Comparison of ENCODE assay signal across 1 cellular context in genomic region chr6:44223471-44224153, GRCh38.
TF ChIP-seq lines count a peak whose summit lies in the region.

TSS of gene SLC29A1 (plus strand) at chr6:44223595. CDS start at chr6:44227314, 3,719 bp downstream.

TF ChIP-seq in WTC11, 78 proteins besides CTCF, POLR2A, EP300 and RAD21 (continued from another document):
- TF ChIP-seq PRDM15 (CRISPR knock-in tag; IDR thresholded peaks at IDR 0.05) (no peak), IRF2 (CRISPR knock-in tag; IDR thresholded peaks at IDR 0.05; ENCODE audit: borderline replicate concordance, low read depth) (no peak), ZNF121 (CRISPR knock-in tag; IDR thresholded peaks at IDR 0.05) (no peak), ATF6 (CRISPR knock-in tag; IDR thresholded peaks at IDR 0.05) (no peak), ZNF232 (CRISPR knock-in tag; IDR thresholded peaks at IDR 0.05) (peak; percentile 54; the same call in 1 of the 2 replicates), FOXP4 (CRISPR knock-in tag; IDR thresholded peaks at IDR 0.05) (peak; percentile 71; the same call in 1 of the 2 replicates), CREB1 (CRISPR knock-in tag; IDR thresholded peaks at IDR 0.05) (no peak), ATF1 (CRISPR knock-in tag; IDR thresholded peaks at IDR 0.05) (no peak), RORB (CRISPR knock-in tag; IDR thresholded peaks at IDR 0.05) (no peak), ARID4B (CRISPR knock-in tag; IDR thresholded peaks at IDR 0.05; ENCODE audit: borderline replicate concordance) (peak; percentile 40; the same call in 1 of the 2 replicates), TEAD4 (CRISPR knock-in tag; IDR thresholded peaks at IDR 0.05) (no peak), FOXP1 (CRISPR knock-in tag; IDR thresholded peaks at IDR 0.05; ENCODE audit: borderline replicate concordance) (peak; percentile 54; the same call in 1 of the 2 replicates), USF1 (CRISPR knock-in tag; IDR thresholded peaks at IDR 0.05) (peak; percentile 36), ZNF396 (CRISPR knock-in tag; IDR thresholded peaks at IDR 0.05; ENCODE audit: borderline replicate concordance) (no peak), RELA (CRISPR knock-in tag; IDR thresholded peaks at IDR 0.05; ENCODE audit: borderline replicate concordance) (peak; percentile 72; the same call in 1 of the 2 replicates), USF2 (CRISPR knock-in tag; IDR thresholded peaks at IDR 0.05) (no peak), ZNF671 (CRISPR knock-in tag; IDR thresholded peaks at IDR 0.05) (no peak), ZNF219 (CRISPR knock-in tag; IDR thresholded peaks at IDR 0.05; ENCODE audit: borderline replicate concordance) (no peak), ZBTB43 (CRISPR knock-in tag; IDR thresholded peaks at IDR 0.05) (no peak), PREB (CRISPR knock-in tag; IDR thresholded peaks at IDR 0.05; ENCODE audit: borderline replicate concordance) (no peak), NR3C1 (CRISPR knock-in tag; conservative IDR thresholded peaks at IDR 0.05; ENCODE audit: low read depth) (no peak), E2F1 (CRISPR knock-in tag; IDR thresholded peaks at IDR 0.05) (no peak), STAT6 (CRISPR knock-in tag; conservative IDR thresholded peaks at IDR 0.05; ENCODE audit: low read depth) (no peak)
TF ChIP-seq in WTC11: peak in this region for 23.
